In the genomic region with DNA sequence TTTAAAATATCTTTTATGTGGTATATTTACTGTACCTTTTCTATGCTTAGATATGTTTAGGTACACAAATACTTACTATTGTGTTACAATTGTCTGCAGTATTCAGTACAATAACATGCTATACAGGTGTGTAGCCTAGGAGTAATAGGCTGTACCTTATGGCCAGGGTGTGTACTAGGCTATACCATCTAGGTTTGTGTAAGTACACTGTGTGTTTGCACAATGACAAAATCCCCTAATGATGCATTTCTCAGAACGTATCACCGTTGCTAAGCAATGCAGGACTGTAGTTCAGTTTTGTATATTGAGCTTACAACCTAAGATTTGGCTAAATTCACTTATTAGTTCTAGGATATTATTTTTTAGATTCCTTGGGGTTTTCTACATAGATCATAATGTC, we compare ENCODE assay signal across 25 cellular contexts.
"Had no signal": no experiment of that assay in that cellular context is flagged by ENCODE, and none has a peak within 500 bp of the region (broad histone marks: within the 10 kb centered on the region; RNA-seq: fewer than 3 reads in every experiment).

No MANE protein-coding gene starts in this region.

- H3K9me3 Mint-ChIP-seq: effector memory CD8-positive, alpha-beta T cell; stimulated activated effector memory CD8-positive, alpha-beta T cell treated with anti-CD3 and anti-CD28 coated beads, Interleukin-12 subunit alpha, Interleukin-12 subunit beta, amount 100 ng/mL, for 72 hours had no signal

- H2AFZ ChIP-seq: hepatocyte, neural progenitor cell, parathyroid adenoma had no signal

- H3K4me2 ChIP-seq: hepatocyte, neural progenitor cell had no signal

- H3K4me3 Mint-ChIP-seq: effector memory CD8-positive, alpha-beta T cell; naive thymus-derived CD4-positive, alpha-beta T cell; nephron; neural progenitor cell; stimulated activated effector memory CD8-positive, alpha-beta T cell treated with anti-CD3 and anti-CD28 coated beads, Interleukin-12 subunit alpha, Interleukin-12 subunit beta, amount 100 ng/mL, for 72 hours had no signal

- H3K4me1 ChIP-seq: gastroesophageal sphincter, left lung, neural progenitor cell, parathyroid adenoma, tibial nerve, upper lobe of left lung had no signal

- DNase-seq: cortex of kidney; effector memory CD8-positive, alpha-beta T cell; foreskin fibroblast; heart left ventricle; kidney; left cardiac atrium; left lung; mammary epithelial cell; mesendoderm; midbrain; naive thymus-derived CD4-positive, alpha-beta T cell; stimulated activated CD4-positive, alpha-beta T cell treated with anti-CD3 and anti-CD28 coated beads, Interleukin-2, amount 100 ng/mL, for 24 hours; stimulated activated CD4-positive, alpha-beta T cell treated with anti-CD3 and anti-CD28 coated beads, Interleukin-4, amount 100 ng/mL, for 24 hours; stimulated activated naive CD4-positive, alpha-beta T cell treated with Interleukin-2 at 50 U/mL for 16 hours; upper lobe of left lung had no signal

- H3K27ac Mint-ChIP-seq: effector memory CD8-positive, alpha-beta T cell; naive thymus-derived CD4-positive, alpha-beta T cell; nephron; neural progenitor cell; progenitor cell of endocrine pancreas; stimulated activated effector memory CD8-positive, alpha-beta T cell treated with anti-CD3 and anti-CD28 coated beads, Interleukin-12 subunit alpha, Interleukin-12 subunit beta, amount 100 ng/mL, for 72 hours had no signal

- ATAC-seq: effector memory CD8-positive, alpha-beta T cell; gastroesophageal sphincter; heart left ventricle; left cardiac atrium; left lung; naive thymus-derived CD4-positive, alpha-beta T cell; sciatic nerve; stimulated activated effector memory CD8-positive, alpha-beta T cell treated with anti-CD3 and anti-CD28 coated beads, Interleukin-12 subunit alpha, Interleukin-12 subunit beta, amount 100 ng/mL, for 72 hours had no signal

- H3K36me3 ChIP-seq: gastroesophageal sphincter, heart left ventricle, left lung, neural progenitor cell, thoracic aorta, tibial nerve, upper lobe of left lung had no signal

- H3K4me1 Mint-ChIP-seq: nephron; stimulated activated effector memory CD8-positive, alpha-beta T cell treated with anti-CD3 and anti-CD28 coated beads, Interleukin-12 subunit alpha, Interleukin-12 subunit beta, amount 100 ng/mL, for 72 hours had no signal

- H3K9me3 ChIP-seq: gastroesophageal sphincter, heart left ventricle, left lung, thoracic aorta, tibial nerve, upper lobe of left lung had no signal

- H3K27me3 ChIP-seq: gastroesophageal sphincter, heart left ventricle, hepatocyte, left lung, neural progenitor cell, tibial nerve, upper lobe of left lung had no signal

- H3K79me2 ChIP-seq: hepatocyte, parathyroid adenoma had no signal

- H3K27ac ChIP-seq: gastroesophageal sphincter, heart left ventricle, hepatocyte, left lung, neural progenitor cell, parathyroid adenoma, thoracic aorta, tibial nerve, upper lobe of left lung had no signal

- H3K9ac ChIP-seq: neural progenitor cell, parathyroid adenoma had no signal

- H3K4me3 ChIP-seq: gastroesophageal sphincter, heart left ventricle, hepatocyte, left lung, neural progenitor cell, thoracic aorta, tibial nerve, upper lobe of left lung had no signal

- H3K36me3 Mint-ChIP-seq: naive thymus-derived CD4-positive, alpha-beta T cell; neural progenitor cell; stimulated activated effector memory CD8-positive, alpha-beta T cell treated with anti-CD3 and anti-CD28 coated beads, Interleukin-12 subunit alpha, Interleukin-12 subunit beta, amount 100 ng/mL, for 72 hours had no signal
